Comparison of ENCODE assay signal across 8 cellular contexts in the genomic region with DNA sequence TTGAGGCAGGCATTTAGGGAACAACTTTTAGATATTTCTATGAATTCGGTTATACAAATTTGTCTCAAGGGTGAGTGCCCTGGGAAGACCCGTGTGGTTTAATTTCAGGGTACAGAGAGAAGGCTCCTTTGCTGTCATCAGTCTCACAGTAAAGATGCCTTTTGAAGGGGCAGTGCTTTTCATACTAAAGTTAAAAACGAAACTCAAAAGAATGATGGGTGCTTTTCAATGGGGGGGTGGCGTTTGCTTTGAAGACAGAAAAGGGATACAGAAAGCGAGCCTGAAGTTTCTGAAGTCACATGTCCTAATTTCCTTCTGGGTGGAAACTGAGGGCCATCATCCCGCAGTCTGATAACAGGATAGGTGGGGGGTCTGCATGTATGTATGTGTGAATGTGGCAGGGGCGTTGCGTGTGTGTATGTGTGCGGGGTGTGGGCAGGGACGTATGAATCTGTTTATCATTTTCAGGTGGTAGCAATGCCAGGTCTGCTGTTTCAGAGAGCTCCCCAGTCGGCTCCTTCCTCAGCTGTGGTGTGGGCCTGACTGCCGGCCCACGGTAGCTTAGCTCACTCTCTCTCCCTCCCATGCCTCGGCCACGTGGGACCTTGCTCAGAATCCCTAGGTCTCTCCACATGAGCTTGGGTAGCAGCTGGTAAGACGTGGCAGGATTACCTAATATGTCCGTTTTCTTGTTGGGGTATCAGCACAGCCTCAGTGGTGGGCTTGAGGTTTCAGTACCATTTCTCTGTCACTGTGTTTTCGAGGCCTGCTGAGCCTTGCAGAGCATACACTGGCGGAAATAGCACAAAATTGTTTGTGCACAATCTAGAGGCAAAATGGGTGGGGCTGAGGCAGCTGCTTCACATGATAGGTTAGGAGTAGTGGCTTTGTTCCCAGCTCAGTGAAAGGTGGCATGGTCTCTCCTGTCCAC. TPM values are rescaled to one million over a fixed set of nuclear protein-coding genes. Genes with fewer than 3 reads are reported as not detected.
DNase-seq lines count a peak whose midpoint lies in the region; ATAC-seq and TF ChIP-seq lines count a peak whose summit lies in the region.

No MANE protein-coding gene starts in this region.

- TF ChIP-seq CTCF in smooth muscle cell (IDR thresholded peaks at IDR 0.05; ENCODE audit: borderline replicate concordance, insufficient read depth, poor library complexity, severe bottlenecking) = no peak

- H3K9ac ChIP-seq in smooth muscle cell (ENCODE audit: low read depth) = no peak overlapping the region

- DNase-seq in activated naive CD4-positive, alpha-beta T cell treated with Interleukin-2 at 50 U/mL for 16 hours = peak; percentile 47
- DNase-seq in smooth muscle cell (lab: John Stamatoyannopoulos, UW; ENCODE audit: unreplicated experiment) (no peak), cerebellar nuclear complex (lab: John Stamatoyannopoulos, UW) (no peak), NCI-H1417 treated with DMSO at 0.1 percent for 48 hours (lab: John Stamatoyannopoulos, UW) (no peak), HK-2 (ENCODE audit: unreplicated experiment) (no peak), left lobe of liver (ENCODE audit: low spot score) (no peak)

- H3K79me2 ChIP-seq in smooth muscle cell (ENCODE audit: low read depth) = no peaks in the 10 kb centered on the region

- 91% methylated on average over 19 of the region's 19 CpGs for WGBS in smooth muscle cell (ENCODE audit: low lambda C conversion rate)

- peak overlapping the region; percentile 38 for H3K27ac ChIP-seq in smooth muscle cell (ENCODE audit: low read depth)

- no peaks in the 10 kb centered on the region for H3K9me3 ChIP-seq in smooth muscle cell (replicated peaks; ENCODE audit: low read depth)

- peak; percentile 45 for ATAC-seq in GM18868 (IDR thresholded peaks at IDR 0.05; ENCODE audit: unreplicated experiment)
- ATAC-seq in HG03565 (IDR thresholded peaks at IDR 0.05; ENCODE audit: unreplicated experiment) = peak; percentile 31
- no peak for ATAC-seq in left lobe of liver

- no peak overlapping the region for H3K4me3 ChIP-seq in smooth muscle cell

- peaks cover 49% of the 10 kb centered on the region for H3K4me1 ChIP-seq in smooth muscle cell (ENCODE audit: low read depth)

- no peaks in the 10 kb centered on the region for H3K36me3 ChIP-seq in smooth muscle cell (ENCODE audit: low read depth)

- peaks cover 25% of the 10 kb centered on the region for H3F3A ChIP-seq in smooth muscle cell (ENCODE audit: low read depth)

- peak overlapping the region; percentile 72 for H3K4me2 ChIP-seq in smooth muscle cell

- no peaks in the 10 kb centered on the region for H3K27me3 ChIP-seq in smooth muscle cell (ENCODE audit: low read depth)

- H2AFZ ChIP-seq in smooth muscle cell (ENCODE audit: low read depth) = no peak overlapping the region

- H4K20me1 ChIP-seq in smooth muscle cell (ENCODE audit: low read depth) = no peaks in the 10 kb centered on the region

RNA-seq across cellular contexts. Expression of gene ARHGAP25, which starts 32.7 kb away (rescaled TPM):
- total RNA-seq in smooth muscle cell (1.2 and 2.0 TPM in 2 replicates), left lobe of liver (4.7 TPM)
- polyA plus RNA-seq in smooth muscle cell = 1.5 and 2.7 TPM in 2 replicates
